Comparison of ENCODE assay signal across 1 cellular context in the genomic region with DNA sequence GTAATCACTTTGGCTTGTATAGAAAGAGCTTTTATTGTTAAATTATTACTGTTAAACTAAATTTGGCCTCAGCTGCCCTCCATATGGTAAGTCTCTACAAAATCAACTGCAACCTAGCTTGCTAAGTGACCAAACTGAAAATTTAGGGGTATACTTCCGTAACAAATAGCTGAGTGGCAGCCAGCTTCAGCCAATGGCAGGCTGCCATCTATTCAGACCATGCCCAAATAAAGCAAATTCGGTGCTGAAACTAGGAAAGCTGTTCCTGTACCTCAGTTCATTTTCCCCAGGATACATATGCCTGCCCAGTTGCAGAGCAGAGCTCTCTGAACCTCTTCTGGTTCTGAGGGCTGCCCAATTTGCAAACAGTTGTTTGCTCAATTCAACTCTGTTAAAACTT.
TF ChIP-seq lines count a peak whose summit lies in the region.

No MANE protein-coding gene starts in this region.

TF ChIP-seq in GM12878, 131 proteins besides CTCF, POLR2A, EP300 and RAD21 (continued from another document):
- TF ChIP-seq, protein P1, sequence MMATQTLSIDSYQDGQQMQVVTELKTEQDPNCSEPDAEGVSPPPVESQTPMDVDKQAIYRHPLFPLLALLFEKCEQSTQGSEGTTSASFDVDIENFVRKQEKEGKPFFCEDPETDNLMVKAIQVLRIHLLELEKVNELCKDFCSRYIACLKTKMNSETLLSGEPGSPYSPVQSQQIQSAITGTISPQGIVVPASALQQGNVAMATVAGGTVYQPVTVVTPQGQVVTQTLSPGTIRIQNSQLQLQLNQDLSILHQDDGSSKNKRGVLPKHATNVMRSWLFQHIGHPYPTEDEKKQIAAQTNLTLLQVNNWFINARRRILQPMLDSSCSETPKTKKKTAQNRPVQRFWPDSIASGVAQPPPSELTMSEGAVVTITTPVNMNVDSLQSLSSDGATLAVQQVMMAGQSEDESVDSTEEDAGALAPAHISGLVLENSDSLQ (IDR thresholded peaks at IDR 0.05): peak; percentile 90
- TF ChIP-seq SIN3A (IDR thresholded peaks at IDR 0.05; ENCODE audit: low read depth, low read length) (no peak), BCL11A (IDR thresholded peaks at IDR 0.05; ENCODE audit: low read depth, low read length) (no peak), TCF12 (IDR thresholded peaks at IDR 0.05; ENCODE audit: low read depth, low read length) (no peak), BMI1 (IDR thresholded peaks at IDR 0.05; ENCODE audit: borderline replicate concordance) (no peak), CREB1 (IDR thresholded peaks at IDR 0.05; ENCODE audit: low read depth) (no peak), PML (IDR thresholded peaks at IDR 0.05; ENCODE audit: low read length) (no peak), HDAC6 (IDR thresholded peaks at IDR 0.05; ENCODE audit: unreplicated experiment) (no peak), SRF (IDR thresholded peaks at IDR 0.05; ENCODE audit: low read depth in 2 of 2, low read length in 2 of 2) (0 out of 4 replicates have a peak, but pooled peaks of 1 of the 2 experiments have one; percentile 14), POLR2AphosphoS5 (IDR thresholded peaks at IDR 0.05; ENCODE audit: low read length) (no peak), CBFB (IDR thresholded peaks at IDR 0.05; ENCODE audit: low read depth) (no peak), IKZF2 (IDR thresholded peaks at IDR 0.05) (no peak), MEF2B (IDR thresholded peaks at IDR 0.05; ENCODE audit: partially characterized antibody, poor library complexity, severe bottlenecking) (no peak), YY1 (IDR thresholded peaks at IDR 0.05; ENCODE audit: low read depth, low read length) (no peak), ZBED1 (IDR thresholded peaks at IDR 0.05; ENCODE audit: borderline replicate concordance) (no peak)
- TF ChIP-seq, protein P2, sequence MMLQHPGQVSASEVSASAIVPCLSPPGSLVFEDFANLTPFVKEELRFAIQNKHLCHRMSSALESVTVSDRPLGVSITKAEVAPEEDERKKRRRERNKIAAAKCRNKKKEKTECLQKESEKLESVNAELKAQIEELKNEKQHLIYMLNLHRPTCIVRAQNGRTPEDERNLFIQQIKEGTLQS (IDR thresholded peaks at IDR 0.05; ENCODE audit: borderline replicate concordance, extremely low read depth, low read depth, low read length): no peak
- TF ChIP-seq, protein P3, sequence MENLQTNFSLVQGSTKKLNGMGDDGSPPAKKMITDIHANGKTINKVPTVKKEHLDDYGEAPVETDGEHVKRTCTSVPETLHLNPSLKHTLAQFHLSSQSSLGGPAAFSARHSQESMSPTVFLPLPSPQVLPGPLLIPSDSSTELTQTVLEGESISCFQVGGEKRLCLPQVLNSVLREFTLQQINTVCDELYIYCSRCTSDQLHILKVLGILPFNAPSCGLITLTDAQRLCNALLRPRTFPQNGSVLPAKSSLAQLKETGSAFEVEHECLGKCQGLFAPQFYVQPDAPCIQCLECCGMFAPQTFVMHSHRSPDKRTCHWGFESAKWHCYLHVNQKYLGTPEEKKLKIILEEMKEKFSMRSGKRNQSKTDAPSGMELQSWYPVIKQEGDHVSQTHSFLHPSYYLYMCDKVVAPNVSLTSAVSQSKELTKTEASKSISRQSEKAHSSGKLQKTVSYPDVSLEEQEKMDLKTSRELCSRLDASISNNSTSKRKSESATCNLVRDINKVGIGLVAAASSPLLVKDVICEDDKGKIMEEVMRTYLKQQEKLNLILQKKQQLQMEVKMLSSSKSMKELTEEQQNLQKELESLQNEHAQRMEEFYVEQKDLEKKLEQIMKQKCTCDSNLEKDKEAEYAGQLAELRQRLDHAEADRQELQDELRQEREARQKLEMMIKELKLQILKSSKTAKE (IDR thresholded peaks at IDR 0.05; ENCODE audit: low read depth, poor library complexity, severe bottlenecking): no peak
- TF ChIP-seq, protein P4, sequence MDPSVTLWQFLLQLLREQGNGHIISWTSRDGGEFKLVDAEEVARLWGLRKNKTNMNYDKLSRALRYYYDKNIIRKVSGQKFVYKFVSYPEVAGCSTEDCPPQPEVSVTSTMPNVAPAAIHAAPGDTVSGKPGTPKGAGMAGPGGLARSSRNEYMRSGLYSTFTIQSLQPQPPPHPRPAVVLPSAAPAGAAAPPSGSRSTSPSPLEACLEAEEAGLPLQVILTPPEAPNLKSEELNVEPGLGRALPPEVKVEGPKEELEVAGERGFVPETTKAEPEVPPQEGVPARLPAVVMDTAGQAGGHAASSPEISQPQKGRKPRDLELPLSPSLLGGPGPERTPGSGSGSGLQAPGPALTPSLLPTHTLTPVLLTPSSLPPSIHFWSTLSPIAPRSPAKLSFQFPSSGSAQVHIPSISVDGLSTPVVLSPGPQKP (IDR thresholded peaks at IDR 0.05; ENCODE audit: low read depth, low read length): no peak
- TF ChIP-seq, protein P5, sequence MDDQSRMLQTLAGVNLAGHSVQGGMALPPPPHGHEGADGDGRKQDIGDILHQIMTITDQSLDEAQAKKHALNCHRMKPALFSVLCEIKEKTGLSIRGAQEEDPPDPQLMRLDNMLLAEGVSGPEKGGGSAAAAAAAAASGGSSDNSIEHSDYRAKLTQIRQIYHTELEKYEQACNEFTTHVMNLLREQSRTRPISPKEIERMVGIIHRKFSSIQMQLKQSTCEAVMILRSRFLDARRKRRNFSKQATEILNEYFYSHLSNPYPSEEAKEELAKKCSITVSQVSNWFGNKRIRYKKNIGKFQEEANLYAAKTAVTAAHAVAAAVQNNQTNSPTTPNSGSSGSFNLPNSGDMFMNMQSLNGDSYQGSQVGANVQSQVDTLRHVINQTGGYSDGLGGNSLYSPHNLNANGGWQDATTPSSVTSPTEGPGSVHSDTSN (IDR thresholded peaks at IDR 0.05; ENCODE audit: insufficient replicate concordance, low read depth, low read length): peak; percentile 69
- TF ChIP-seq, protein P6, sequence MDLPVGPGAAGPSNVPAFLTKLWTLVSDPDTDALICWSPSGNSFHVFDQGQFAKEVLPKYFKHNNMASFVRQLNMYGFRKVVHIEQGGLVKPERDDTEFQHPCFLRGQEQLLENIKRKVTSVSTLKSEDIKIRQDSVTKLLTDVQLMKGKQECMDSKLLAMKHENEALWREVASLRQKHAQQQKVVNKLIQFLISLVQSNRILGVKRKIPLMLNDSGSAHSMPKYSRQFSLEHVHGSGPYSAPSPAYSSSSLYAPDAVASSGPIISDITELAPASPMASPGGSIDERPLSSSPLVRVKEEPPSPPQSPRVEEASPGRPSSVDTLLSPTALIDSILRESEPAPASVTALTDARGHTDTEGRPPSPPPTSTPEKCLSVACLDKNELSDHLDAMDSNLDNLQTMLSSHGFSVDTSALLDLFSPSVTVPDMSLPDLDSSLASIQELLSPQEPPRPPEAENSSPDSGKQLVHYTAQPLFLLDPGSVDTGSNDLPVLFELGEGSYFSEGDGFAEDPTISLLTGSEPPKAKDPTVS (IDR thresholded peaks at IDR 0.05; ENCODE audit: low read depth, low read length): no peak
